Comparison of ENCODE assay signal across 1 cellular context in genomic region chr19:8410718-8411117, GRCh38.
A peak's percentile ranks its signal among the peaks of the same experiment; 100 is the strongest.
TF ChIP-seq lines count a peak whose summit lies in the region.

No MANE protein-coding gene starts in this region.

TF ChIP-seq in K562, 482 proteins besides CTCF, POLR2A, EP300 and RAD21:
- peak; percentile 89 for TF ChIP-seq ZBTB33 (CRISPR knock-in tag; IDR thresholded peaks at IDR 0.05)
